ENCODE assay signal across 13 cellular contexts in the genomic region with DNA sequence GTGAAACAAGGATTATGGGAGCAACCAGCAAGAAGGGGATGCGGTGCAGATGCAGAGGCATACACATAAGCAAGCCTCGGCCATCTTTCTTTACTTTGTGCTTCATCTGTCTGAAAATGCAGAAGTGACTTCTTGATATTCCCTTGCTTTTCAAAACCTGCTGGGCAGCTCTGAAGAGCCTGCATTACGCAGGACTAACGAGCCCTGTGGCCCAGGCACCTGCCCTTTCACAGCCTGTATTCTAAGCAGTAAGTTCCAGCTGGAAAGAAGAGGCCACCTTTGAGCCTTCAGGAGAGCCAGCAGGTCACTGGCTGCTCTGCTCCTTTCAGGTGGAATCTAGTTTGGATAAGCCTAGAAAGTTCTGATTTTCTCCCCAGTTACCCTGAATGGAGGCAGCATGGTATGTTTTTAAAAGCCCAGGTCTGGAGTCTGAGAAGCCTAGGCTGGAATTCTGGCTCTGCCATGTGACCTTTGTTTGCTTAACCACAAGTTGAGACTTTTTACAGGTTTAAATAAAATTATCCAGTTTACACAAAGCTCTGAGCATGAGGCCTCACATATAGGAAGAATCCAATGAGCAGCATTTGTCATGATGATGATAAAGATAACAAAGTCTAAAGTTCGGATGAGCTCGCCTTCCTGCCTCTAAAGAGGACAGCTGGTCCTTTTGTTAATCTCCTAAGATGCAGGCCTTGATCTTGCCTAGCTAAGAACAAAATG.
A peak's percentile ranks its signal among the peaks of the same experiment; 100 is the strongest.
DNase-seq lines count a peak whose midpoint lies in the region; ATAC-seq lines count a peak whose summit lies in the region.
"Had no signal": no experiment of that assay in that cellular context is flagged by ENCODE, and none has a peak within 500 bp of the region (broad histone marks: within the 10 kb centered on the region; RNA-seq: fewer than 3 reads in every experiment).

No MANE protein-coding gene starts in this region.

- peaks cover 12% of the 10 kb centered on the region for H3K4me1 Mint-ChIP-seq in T-helper 2 cell treated with Interferon-gamma antibody and Interleukin-4, amounts not matched to agents 5 μg/mL and 100 μg/mL, for 36 hours (ENCODE audit: low read depth)
- no peaks in the 10 kb centered on the region for H3K4me1 Mint-ChIP-seq in effector memory CD8-positive, alpha-beta T cell (ENCODE audit: low read depth in 2 of 2)
- H3K4me1 Mint-ChIP-seq in stimulated activated effector memory CD8-positive, alpha-beta T cell treated with anti-CD3 and anti-CD28 coated beads, Interleukin-12 subunit alpha, Interleukin-12 subunit beta, amount 100 ng/mL, for 72 hours = peaks cover 28% of the 10 kb centered on the region
- H3K4me1 Mint-ChIP-seq in naive thymus-derived CD8-positive, alpha-beta T cell = peaks cover 0 to 3% (median 1%) of the 10 kb centered on the region in 4 donors
- H3K4me1 Mint-ChIP-seq: WTC11 had no signal

- peak overlapping the region; percentile 50 for H3K27ac Mint-ChIP-seq in T-helper 2 cell treated with Interferon-gamma antibody and Interleukin-4, amounts not matched to agents 5 μg/mL and 100 μg/mL, for 36 hours
- peak overlapping the region; percentile 46 to 52 for H3K27ac Mint-ChIP-seq in effector memory CD8-positive, alpha-beta T cell
- peak overlapping the region; percentile 89 for H3K27ac Mint-ChIP-seq in stimulated activated effector memory CD8-positive, alpha-beta T cell treated with anti-CD3 and anti-CD28 coated beads, Interleukin-12 subunit alpha, Interleukin-12 subunit beta, amount 100 ng/mL, for 72 hours
- H3K27ac Mint-ChIP-seq in naive thymus-derived CD8-positive, alpha-beta T cell = no peak overlapping the region
- H3K27ac Mint-ChIP-seq: WTC11 had no signal

- peaks cover 59% of the 10 kb centered on the region for H3K36me3 Mint-ChIP-seq in T-helper 2 cell treated with Interferon-gamma antibody and Interleukin-4, amounts not matched to agents 5 μg/mL and 100 μg/mL, for 36 hours (ENCODE audit: low read depth)
- H3K36me3 Mint-ChIP-seq in effector memory CD8-positive, alpha-beta T cell (ENCODE audit: insufficient read depth) = peaks cover 48% of the 10 kb centered on the region
- H3K36me3 Mint-ChIP-seq in stimulated activated effector memory CD8-positive, alpha-beta T cell treated with anti-CD3 and anti-CD28 coated beads, Interleukin-12 subunit alpha, Interleukin-12 subunit beta, amount 100 ng/mL, for 72 hours = peaks cover 99% of the 10 kb centered on the region
- H3K36me3 Mint-ChIP-seq in naive thymus-derived CD8-positive, alpha-beta T cell = peaks cover 11 to 94% (median 60%) of the 10 kb centered on the region in 3 donors

- H3K27me3 Mint-ChIP-seq in T-helper 2 cell treated with Interferon-gamma antibody and Interleukin-4, amounts not matched to agents 5 μg/mL and 100 μg/mL, for 36 hours (ENCODE audit: low read depth) = no peaks in the 10 kb centered on the region
- no peaks in the 10 kb centered on the region for H3K27me3 Mint-ChIP-seq in effector memory CD8-positive, alpha-beta T cell
- no peaks in the 10 kb centered on the region for H3K27me3 Mint-ChIP-seq in naive thymus-derived CD8-positive, alpha-beta T cell

- DNase-seq in T-helper 2 cell treated with Interferon-gamma antibody and Interleukin-4, amounts not matched to agents 5 μg/mL and 100 μg/mL, for 36 hours (ENCODE audit: low spot score) = no peak
- DNase-seq in T-helper 2 cell (no peak), NCI-H524 treated with DMSO at 0.1 percent for 48 hours (lab: John Stamatoyannopoulos, UW) (peak; percentile 6)
- no peak for DNase-seq in effector memory CD8-positive, alpha-beta T cell
- no peak for DNase-seq in stimulated activated effector memory CD8-positive, alpha-beta T cell treated with anti-CD3 and anti-CD28 coated beads, Interleukin-12 subunit alpha, Interleukin-12 subunit beta, amount 100 ng/mL, for 72 hours (ENCODE audit: low spot score in 2 of 2)
- DNase-seq in naive thymus-derived CD8-positive, alpha-beta T cell = no peak
- no peak for DNase-seq in activated CD4-positive, alpha-beta T cell treated with anti-CD3 and anti-CD28 coated beads, Interleukin-2, amount 50 U/mL, for 4 hours
- DNase-seq: left cardiac atrium, MV-4-11, NCI-H2171 treated with DMSO at 0.1 percent for 48 hours had no signal

- no peak for ATAC-seq in effector memory CD8-positive, alpha-beta T cell (replicated peaks)
- no peak for ATAC-seq in stimulated activated effector memory CD8-positive, alpha-beta T cell treated with anti-CD3 and anti-CD28 coated beads, Interleukin-12 subunit alpha, Interleukin-12 subunit beta, amount 100 ng/mL, for 72 hours
- ATAC-seq in naive thymus-derived CD8-positive, alpha-beta T cell = no peak
- no peak for ATAC-seq in GM19324 (IDR thresholded peaks at IDR 0.05; ENCODE audit: low FRiP score, unreplicated experiment)
- ATAC-seq: left cardiac atrium, SK-N-SH treated with all-trans-retinoic acid at 6 μM for 48 hours, WTC11 had no signal

- no peaks in the 10 kb centered on the region for H3K9me3 Mint-ChIP-seq in T-helper 2 cell treated with Interferon-gamma antibody and Interleukin-4, amounts not matched to agents 5 μg/mL and 100 μg/mL, for 36 hours
- no peaks in the 10 kb centered on the region for H3K9me3 Mint-ChIP-seq in effector memory CD8-positive, alpha-beta T cell
- H3K9me3 Mint-ChIP-seq in stimulated activated effector memory CD8-positive, alpha-beta T cell treated with anti-CD3 and anti-CD28 coated beads, Interleukin-12 subunit alpha, Interleukin-12 subunit beta, amount 100 ng/mL, for 72 hours = no peaks in the 10 kb centered on the region
- H3K9me3 Mint-ChIP-seq in naive thymus-derived CD8-positive, alpha-beta T cell = no peaks in the 10 kb centered on the region
- H3K9me3 Mint-ChIP-seq: WTC11 had no signal

- POLR2A ChIA-PET in naive thymus-derived CD8-positive, alpha-beta T cell (lab: Charles Lee) = interaction anchor here (1.7 kb wide), 1 partner anchor 11 kb away, joined by 4 read pairs; no protein-coding TSS in a partner anchor

- H3K4me3 Mint-ChIP-seq in T-helper 2 cell treated with Interferon-gamma antibody and Interleukin-4, amounts not matched to agents 5 μg/mL and 100 μg/mL, for 36 hours = no peak overlapping the region
- no peak overlapping the region for H3K4me3 Mint-ChIP-seq in effector memory CD8-positive, alpha-beta T cell
- no peak overlapping the region for H3K4me3 Mint-ChIP-seq in stimulated activated effector memory CD8-positive, alpha-beta T cell treated with anti-CD3 and anti-CD28 coated beads, Interleukin-12 subunit alpha, Interleukin-12 subunit beta, amount 100 ng/mL, for 72 hours
- H3K4me3 Mint-ChIP-seq in naive thymus-derived CD8-positive, alpha-beta T cell = no peak overlapping the region
- H3K4me3 Mint-ChIP-seq: WTC11 had no signal

Comparison
In these comparisons a context has a peak if more than half of its experiments do, and no peak if none do; other contexts are left out.
1. H3K27ac Mint-ChIP-seq: peak in T-helper 2 cell treated with Interferon-gamma antibody and Interleukin-4, amounts not matched to agents 5 μg/mL and 100 μg/mL, for 36 hours (single experiment), effector memory CD8-positive, alpha-beta T cell (2 of 2) and stimulated activated effector memory CD8-positive, alpha-beta T cell treated with anti-CD3 and anti-CD28 coated beads, Interleukin-12 subunit alpha, Interleukin-12 subunit beta, amount 100 ng/mL, for 72 hours (single experiment); none in naive thymus-derived CD8-positive, alpha-beta T cell (0 of 10).